Comparison of ENCODE assay signal across 1 cellular context in the genomic region with DNA sequence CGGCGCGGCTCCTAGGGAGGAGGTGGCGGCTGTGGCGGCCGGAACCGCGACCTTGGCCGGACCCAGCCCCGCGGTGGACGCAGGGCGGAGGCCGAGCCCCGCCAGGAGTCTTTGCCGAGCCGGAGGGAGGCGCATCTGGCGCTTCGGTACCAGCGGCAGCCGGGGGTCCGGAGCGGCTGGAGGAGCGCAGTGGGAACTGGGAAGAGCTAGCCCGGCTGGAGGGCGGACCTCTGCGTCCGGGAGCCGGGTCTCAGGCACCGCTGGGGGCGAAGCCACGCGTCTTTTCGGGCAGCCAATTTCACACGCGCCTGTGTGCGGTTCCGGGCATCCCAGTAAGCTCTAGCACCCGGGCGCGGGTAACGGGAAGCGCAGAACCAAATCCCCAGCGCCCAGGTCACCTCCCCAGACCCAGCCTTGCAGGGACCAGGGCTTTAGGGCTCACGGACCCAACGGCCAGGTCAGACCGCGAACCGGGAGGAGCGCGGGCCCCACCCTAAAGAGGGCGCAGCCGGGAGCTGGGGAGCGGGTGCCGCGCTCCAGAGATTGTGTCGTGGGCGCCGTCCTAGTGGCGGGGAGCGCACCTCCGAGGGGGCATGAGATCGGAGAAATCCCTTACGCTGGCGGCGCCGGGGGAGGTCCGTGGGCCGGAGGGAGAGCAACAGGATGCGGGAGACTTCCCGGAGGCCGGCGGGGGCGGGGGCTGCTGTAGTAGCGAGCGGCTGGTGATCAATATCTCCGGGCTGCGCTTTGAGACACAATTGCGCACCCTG.
TF ChIP-seq lines count a peak whose summit lies in the region.

No MANE protein-coding gene starts in this region.

TF ChIP-seq in GM12878, 131 proteins besides CTCF, POLR2A, EP300 and RAD21 (continued from another document):
- TF ChIP-seq SP1 (IDR thresholded peaks at IDR 0.05; ENCODE audit: low read depth, low read length) (no peak), TBL1XR1 (IDR thresholded peaks at IDR 0.05; ENCODE audit: low read depth, low read length) (no peak), SIN3A (IDR thresholded peaks at IDR 0.05; ENCODE audit: low read depth, low read length) (no peak), SMAD1 (IDR thresholded peaks at IDR 0.05; ENCODE audit: low read depth, partially characterized antibody) (no peak), ZBED1 (IDR thresholded peaks at IDR 0.05; ENCODE audit: borderline replicate concordance) (no peak), SUPT20H (IDR thresholded peaks at IDR 0.05; ENCODE audit: borderline replicate concordance, control insufficient read depth, low read depth, low read length) (no peak), JUND (IDR thresholded peaks at IDR 0.05; ENCODE audit: low read depth, low read length) (no peak), POLR2AphosphoS5 (IDR thresholded peaks at IDR 0.05; ENCODE audit: low read length) (no peak), KDM1A (IDR thresholded peaks at IDR 0.05; ENCODE audit: borderline replicate concordance) (no peak), TARDBP (IDR thresholded peaks at IDR 0.05; ENCODE audit: borderline replicate concordance) (no peak), CHD1 (IDR thresholded peaks at IDR 0.05; ENCODE audit: low read depth, low read length) (no peak), ETV6 (conservative IDR thresholded peaks at IDR 0.05 in 1 of 2, IDR thresholded peaks at IDR 0.05 in 1 of 2; ENCODE audit: borderline replicate concordance in 1 of 2, low read depth in 1 of 2) (no peak), BHLHE40 (IDR thresholded peaks at IDR 0.05; ENCODE audit: borderline replicate concordance in 1 of 2, low read depth in 2 of 2, low read length in 1 of 2) (no peak), NRF1 (conservative IDR thresholded peaks at IDR 0.05; ENCODE audit: low read depth, low read length) (no peak), SREBF2 (IDR thresholded peaks at IDR 0.05; ENCODE audit: low read length) (no peak), NFXL1 (IDR thresholded peaks at IDR 0.05; ENCODE audit: borderline replicate concordance) (no peak), ASH2L (IDR thresholded peaks at IDR 0.05; ENCODE audit: borderline replicate concordance, low read depth) (no peak), NR2F1 (conservative IDR thresholded peaks at IDR 0.05) (0 out of 2 replicates have a peak, but pooled peaks have one; percentile 27), GATAD2B (conservative IDR thresholded peaks at IDR 0.05; ENCODE audit: low read depth) (0 out of 2 replicates have a peak, but pooled peaks have one; percentile 22), RFX5 (IDR thresholded peaks at IDR 0.05; ENCODE audit: low read depth, low read length) (no peak), HCFC1 (IDR thresholded peaks at IDR 0.05; ENCODE audit: low read length) (no peak), YY1 (IDR thresholded peaks at IDR 0.05; ENCODE audit: low read depth, low read length) (no peak), RCOR1 (conservative IDR thresholded peaks at IDR 0.05; ENCODE audit: low read depth, low read length) (no peak), NFYA (IDR thresholded peaks at IDR 0.05; ENCODE audit: borderline replicate concordance, low read depth, low read length) (no peak), NBN (IDR thresholded peaks at IDR 0.05) (no peak), WRNIP1 (IDR thresholded peaks at IDR 0.05; ENCODE audit: borderline replicate concordance, low read depth, low read length) (no peak), LARP7 (IDR thresholded peaks at IDR 0.05) (0 out of 2 replicates have a peak, but pooled peaks have one; percentile 23), SUZ12 (IDR thresholded peaks at IDR 0.05; ENCODE audit: unreplicated experiment) (no peak), MEF2B (IDR thresholded peaks at IDR 0.05; ENCODE audit: partially characterized antibody, poor library complexity, severe bottlenecking) (no peak), POLR2AphosphoS2 (IDR thresholded peaks at IDR 0.05; ENCODE audit: low read depth, low read length) (no peak), IKZF2 (IDR thresholded peaks at IDR 0.05) (no peak), YBX1 (IDR thresholded peaks at IDR 0.05) (no peak), IKZF1 (conservative IDR thresholded peaks at IDR 0.05) (peak; percentile 46), GABPA (IDR thresholded peaks at IDR 0.05; ENCODE audit: low read depth) (no peak), SPI1 (IDR thresholded peaks at IDR 0.05; ENCODE audit: borderline replicate concordance, insufficient read depth, low read depth, low read length) (no peak), MXI1 (IDR thresholded peaks at IDR 0.05; ENCODE audit: low read depth, low read length) (no peak), ZZZ3 (IDR thresholded peaks at IDR 0.05; ENCODE audit: control insufficient read depth, insufficient read length, low read depth) (no peak), HDAC6 (IDR thresholded peaks at IDR 0.05; ENCODE audit: unreplicated experiment) (peak; percentile 92)
- TF ChIP-seq, protein P1, sequence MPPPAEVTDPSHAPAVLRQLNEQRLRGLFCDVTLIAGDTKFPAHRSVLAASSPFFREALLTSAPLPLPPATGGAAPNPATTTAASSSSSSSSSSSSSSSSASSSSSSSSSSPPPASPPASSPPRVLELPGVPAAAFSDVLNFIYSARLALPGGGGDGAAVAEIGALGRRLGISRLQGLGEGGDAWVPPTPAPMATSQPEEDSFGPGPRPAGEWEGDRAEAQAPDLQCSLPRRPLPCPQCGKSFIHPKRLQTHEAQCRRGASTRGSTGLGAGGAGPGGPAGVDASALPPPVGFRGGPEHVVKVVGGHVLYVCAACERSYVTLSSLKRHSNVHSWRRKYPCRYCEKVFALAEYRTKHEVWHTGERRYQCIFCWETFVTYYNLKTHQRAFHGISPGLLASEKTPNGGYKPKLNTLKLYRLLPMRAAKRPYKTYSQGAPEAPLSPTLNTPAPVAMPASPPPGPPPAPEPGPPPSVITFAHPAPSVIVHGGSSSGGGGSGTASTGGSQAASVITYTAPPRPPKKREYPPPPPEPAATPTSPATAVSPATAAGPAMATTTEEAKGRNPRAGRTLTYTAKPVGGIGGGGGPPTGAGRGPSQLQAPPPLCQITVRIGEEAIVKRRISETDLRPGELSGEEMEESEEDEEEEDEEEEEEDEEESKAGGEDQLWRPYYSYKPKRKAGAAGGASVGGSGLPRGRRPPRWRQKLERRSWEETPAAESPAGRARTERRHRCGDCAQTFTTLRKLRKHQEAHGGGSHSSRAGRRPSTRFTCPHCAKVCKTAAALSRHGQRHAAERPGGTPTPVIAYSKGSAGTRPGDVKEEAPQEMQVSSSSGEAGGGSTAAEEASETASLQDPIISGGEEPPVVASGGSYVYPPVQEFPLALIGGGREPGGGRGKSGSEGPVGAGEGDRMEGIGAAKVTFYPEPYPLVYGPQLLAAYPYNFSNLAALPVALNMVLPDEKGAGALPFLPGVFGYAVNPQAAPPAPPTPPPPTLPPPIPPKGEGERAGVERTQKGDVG (CRISPR knock-in tag; IDR thresholded peaks at IDR 0.05), result no peak
- TF ChIP-seq, protein P2, sequence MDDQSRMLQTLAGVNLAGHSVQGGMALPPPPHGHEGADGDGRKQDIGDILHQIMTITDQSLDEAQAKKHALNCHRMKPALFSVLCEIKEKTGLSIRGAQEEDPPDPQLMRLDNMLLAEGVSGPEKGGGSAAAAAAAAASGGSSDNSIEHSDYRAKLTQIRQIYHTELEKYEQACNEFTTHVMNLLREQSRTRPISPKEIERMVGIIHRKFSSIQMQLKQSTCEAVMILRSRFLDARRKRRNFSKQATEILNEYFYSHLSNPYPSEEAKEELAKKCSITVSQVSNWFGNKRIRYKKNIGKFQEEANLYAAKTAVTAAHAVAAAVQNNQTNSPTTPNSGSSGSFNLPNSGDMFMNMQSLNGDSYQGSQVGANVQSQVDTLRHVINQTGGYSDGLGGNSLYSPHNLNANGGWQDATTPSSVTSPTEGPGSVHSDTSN (IDR thresholded peaks at IDR 0.05; ENCODE audit: insufficient replicate concordance, low read depth, low read length), result no peak
- TF ChIP-seq, protein P3, sequence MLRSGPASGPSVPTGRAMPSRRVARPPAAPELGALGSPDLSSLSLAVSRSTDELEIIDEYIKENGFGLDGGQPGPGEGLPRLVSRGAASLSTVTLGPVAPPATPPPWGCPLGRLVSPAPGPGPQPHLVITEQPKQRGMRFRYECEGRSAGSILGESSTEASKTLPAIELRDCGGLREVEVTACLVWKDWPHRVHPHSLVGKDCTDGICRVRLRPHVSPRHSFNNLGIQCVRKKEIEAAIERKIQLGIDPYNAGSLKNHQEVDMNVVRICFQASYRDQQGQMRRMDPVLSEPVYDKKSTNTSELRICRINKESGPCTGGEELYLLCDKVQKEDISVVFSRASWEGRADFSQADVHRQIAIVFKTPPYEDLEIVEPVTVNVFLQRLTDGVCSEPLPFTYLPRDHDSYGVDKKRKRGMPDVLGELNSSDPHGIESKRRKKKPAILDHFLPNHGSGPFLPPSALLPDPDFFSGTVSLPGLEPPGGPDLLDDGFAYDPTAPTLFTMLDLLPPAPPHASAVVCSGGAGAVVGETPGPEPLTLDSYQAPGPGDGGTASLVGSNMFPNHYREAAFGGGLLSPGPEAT (IDR thresholded peaks at IDR 0.05; ENCODE audit: low read depth), result no peak
- TF ChIP-seq, protein P4, sequence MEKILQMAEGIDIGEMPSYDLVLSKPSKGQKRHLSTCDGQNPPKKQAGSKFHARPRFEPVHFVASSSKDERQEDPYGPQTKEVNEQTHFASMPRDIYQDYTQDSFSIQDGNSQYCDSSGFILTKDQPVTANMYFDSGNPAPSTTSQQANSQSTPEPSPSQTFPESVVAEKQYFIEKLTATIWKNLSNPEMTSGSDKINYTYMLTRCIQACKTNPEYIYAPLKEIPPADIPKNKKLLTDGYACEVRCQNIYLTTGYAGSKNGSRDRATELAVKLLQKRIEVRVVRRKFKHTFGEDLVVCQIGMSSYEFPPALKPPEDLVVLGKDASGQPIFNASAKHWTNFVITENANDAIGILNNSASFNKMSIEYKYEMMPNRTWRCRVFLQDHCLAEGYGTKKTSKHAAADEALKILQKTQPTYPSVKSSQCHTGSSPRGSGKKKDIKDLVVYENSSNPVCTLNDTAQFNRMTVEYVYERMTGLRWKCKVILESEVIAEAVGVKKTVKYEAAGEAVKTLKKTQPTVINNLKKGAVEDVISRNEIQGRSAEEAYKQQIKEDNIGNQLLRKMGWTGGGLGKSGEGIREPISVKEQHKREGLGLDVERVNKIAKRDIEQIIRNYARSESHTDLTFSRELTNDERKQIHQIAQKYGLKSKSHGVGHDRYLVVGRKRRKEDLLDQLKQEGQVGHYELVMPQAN (conservative IDR thresholded peaks at IDR 0.05), result 0 out of 2 replicates have a peak, but pooled peaks have one; percentile 18
- TF ChIP-seq, protein P5, sequence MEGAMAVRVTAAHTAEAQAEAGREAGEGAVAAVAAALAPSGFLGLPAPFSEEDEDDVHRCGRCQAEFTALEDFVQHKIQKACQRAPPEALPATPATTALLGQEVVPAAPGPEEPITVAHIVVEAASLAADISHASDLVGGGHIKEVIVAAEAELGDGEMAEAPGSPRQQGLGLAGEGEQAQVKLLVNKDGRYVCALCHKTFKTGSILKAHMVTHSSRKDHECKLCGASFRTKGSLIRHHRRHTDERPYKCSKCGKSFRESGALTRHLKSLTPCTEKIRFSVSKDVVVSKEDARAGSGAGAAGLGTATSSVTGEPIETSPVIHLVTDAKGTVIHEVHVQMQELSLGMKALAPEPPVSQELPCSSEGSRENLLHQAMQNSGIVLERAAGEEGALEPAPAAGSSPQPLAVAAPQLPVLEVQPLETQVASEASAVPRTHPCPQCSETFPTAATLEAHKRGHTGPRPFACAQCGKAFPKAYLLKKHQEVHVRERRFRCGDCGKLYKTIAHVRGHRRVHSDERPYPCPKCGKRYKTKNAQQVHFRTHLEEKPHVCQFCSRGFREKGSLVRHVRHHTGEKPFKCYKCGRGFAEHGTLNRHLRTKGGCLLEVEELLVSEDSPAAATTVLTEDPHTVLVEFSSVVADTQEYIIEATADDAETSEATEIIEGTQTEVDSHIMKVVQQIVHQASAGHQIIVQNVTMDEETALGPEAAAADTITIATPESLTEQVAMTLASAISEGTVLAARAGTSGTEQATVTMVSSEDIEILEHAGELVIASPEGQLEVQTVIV (IDR thresholded peaks at IDR 0.05; ENCODE audit: borderline replicate concordance, partially characterized antibody), result no peak
- TF ChIP-seq, protein P6, sequence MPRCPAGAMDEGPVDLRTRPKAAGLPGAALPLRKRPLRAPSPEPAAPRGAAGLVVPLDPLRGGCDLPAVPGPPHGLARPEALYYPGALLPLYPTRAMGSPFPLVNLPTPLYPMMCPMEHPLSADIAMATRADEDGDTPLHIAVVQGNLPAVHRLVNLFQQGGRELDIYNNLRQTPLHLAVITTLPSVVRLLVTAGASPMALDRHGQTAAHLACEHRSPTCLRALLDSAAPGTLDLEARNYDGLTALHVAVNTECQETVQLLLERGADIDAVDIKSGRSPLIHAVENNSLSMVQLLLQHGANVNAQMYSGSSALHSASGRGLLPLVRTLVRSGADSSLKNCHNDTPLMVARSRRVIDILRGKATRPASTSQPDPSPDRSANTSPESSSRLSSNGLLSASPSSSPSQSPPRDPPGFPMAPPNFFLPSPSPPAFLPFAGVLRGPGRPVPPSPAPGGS (IDR thresholded peaks at IDR 0.05; ENCODE audit: borderline replicate concordance, insufficient read depth, low read depth, low read length, poor library complexity, severe bottlenecking), result no peak
- TF ChIP-seq, protein P7, sequence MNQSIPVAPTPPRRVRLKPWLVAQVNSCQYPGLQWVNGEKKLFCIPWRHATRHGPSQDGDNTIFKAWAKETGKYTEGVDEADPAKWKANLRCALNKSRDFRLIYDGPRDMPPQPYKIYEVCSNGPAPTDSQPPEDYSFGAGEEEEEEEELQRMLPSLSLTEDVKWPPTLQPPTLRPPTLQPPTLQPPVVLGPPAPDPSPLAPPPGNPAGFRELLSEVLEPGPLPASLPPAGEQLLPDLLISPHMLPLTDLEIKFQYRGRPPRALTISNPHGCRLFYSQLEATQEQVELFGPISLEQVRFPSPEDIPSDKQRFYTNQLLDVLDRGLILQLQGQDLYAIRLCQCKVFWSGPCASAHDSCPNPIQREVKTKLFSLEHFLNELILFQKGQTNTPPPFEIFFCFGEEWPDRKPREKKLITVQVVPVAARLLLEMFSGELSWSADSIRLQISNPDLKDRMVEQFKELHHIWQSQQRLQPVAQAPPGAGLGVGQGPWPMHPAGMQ (IDR thresholded peaks at IDR 0.05; ENCODE audit: borderline replicate concordance), result no peak
- TF ChIP-seq, protein P8, sequence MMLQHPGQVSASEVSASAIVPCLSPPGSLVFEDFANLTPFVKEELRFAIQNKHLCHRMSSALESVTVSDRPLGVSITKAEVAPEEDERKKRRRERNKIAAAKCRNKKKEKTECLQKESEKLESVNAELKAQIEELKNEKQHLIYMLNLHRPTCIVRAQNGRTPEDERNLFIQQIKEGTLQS (IDR thresholded peaks at IDR 0.05; ENCODE audit: borderline replicate concordance, extremely low read depth, low read depth, low read length), result no peak
- TF ChIP-seq, protein P9, sequence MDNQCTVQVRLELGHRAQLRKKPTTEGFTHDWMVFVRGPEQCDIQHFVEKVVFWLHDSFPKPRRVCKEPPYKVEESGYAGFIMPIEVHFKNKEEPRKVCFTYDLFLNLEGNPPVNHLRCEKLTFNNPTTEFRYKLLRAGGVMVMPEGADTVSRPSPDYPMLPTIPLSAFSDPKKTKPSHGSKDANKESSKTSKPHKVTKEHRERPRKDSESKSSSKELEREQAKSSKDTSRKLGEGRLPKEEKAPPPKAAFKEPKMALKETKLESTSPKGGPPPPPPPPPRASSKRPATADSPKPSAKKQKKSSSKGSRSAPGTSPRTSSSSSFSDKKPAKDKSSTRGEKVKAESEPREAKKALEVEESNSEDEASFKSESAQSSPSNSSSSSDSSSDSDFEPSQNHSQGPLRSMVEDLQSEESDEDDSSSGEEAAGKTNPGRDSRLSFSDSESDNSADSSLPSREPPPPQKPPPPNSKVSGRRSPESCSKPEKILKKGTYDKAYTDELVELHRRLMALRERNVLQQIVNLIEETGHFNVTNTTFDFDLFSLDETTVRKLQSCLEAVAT (IDR thresholded peaks at IDR 0.05), result no peak
